ENCODE assay signal across 16 cellular contexts in genomic region chr1:174131032-174131638, GRCh38.
"Had no signal": no experiment of that assay in that cellular context is flagged by ENCODE, and none has a peak within 500 bp of the region (broad histone marks: within the 10 kb centered on the region; RNA-seq: fewer than 3 reads in every experiment).

No MANE protein-coding gene starts in this region.

- ATAC-seq: heart left ventricle; stimulated activated effector memory CD8-positive, alpha-beta T cell treated with anti-CD3 and anti-CD28 coated beads, Interleukin-12 subunit alpha, Interleukin-12 subunit beta, amount 100 ng/mL, for 72 hours; T-cell had no signal

- DNase-seq: activated CD4-positive, alpha-beta T cell treated with anti-CD3 and anti-CD28 coated beads, Interleukin-2, amount 10 ng/mL, durations not matched to agents 24 days and 14 days; activated naive CD4-positive, alpha-beta T cell treated with anti-CD3 and anti-CD28 coated beads for 36 hours; caudate nucleus; colonic mucosa; effector CD4-positive, alpha-beta T cell; heart left ventricle; posterior cingulate gyrus; small intestine; T-cell; T1000; tibial artery had no signal

- H3K9me3 ChIP-seq: colonic mucosa, neutrophil had no signal

- H3K36me3 ChIP-seq: colonic mucosa, heart left ventricle, neutrophil, right atrium auricular region, tibial artery had no signal

- H3K27ac ChIP-seq: colonic mucosa, heart left ventricle, neutrophil, right atrium auricular region, tibial artery, VCaP had no signal

- H3K4me1 ChIP-seq: colonic mucosa, heart left ventricle, right atrium auricular region, tibial artery had no signal

- H3K4me3 ChIP-seq: colonic mucosa, heart left ventricle, right atrium auricular region, tibial artery had no signal

- H3K27me3 ChIP-seq: colonic mucosa, heart left ventricle, neutrophil, right atrium auricular region, tibial artery had no signal

- FAIRE-seq: frontal cortex, small intestine had no signal
